19 cellular contexts compared by ENCODE assay signal in the genomic region with DNA sequence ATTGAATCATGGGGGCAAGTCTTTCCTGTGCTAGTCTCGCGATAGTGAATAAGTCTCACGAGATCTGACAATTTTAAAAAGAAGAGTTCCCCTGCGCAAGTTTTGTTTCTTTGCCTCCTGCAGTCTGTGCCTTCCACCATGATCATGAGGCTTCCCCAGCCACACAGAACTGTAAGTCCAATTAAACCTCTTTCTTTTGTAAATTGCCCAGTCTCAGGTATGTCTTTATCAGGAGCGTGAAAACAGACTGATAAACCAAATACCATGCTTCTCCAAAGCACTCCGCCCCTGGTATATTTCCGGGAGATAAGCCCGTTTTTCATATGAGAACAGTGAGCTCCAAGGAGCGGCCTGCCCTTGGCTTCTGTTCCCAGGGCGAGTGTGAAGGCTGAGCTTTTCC.
"Had no signal": no experiment of that assay in that cellular context is flagged by ENCODE, and none has a peak within 500 bp of the region (broad histone marks: within the 10 kb centered on the region; RNA-seq: fewer than 3 reads in every experiment).

No MANE protein-coding gene starts in this region.

- DNase-seq: activated B cell treated with CpG ODN at 0.5 μM for 24 hours; activated CD4-positive, alpha-beta T cell treated with anti-CD3 and anti-CD28 coated beads, Interleukin-2, amount 10 ng/mL, durations not matched to agents 24 days and 14 days; activated CD8-positive, alpha-beta memory T cell treated with anti-CD3 and anti-CD28 coated beads, Interleukin-2, amount 50 U/mL, for 48 hours; activated CD8-positive, alpha-beta T cell treated with anti-CD3 and anti-CD28 coated beads, Interleukin-2, amount 10 ng/mL, durations not matched to agents 7 days and 5 days; activated gamma-delta T cell treated with Interleukin-2 at 50 U/mL for 16 hours; amniotic stem cell; effector CD4-positive, alpha-beta T cell; esophagus squamous epithelium; glutamatergic neuron; kidney glomerular epithelial cell; mesenchymal stem cell; SK-N-SH; stimulated activated CD4-positive, alpha-beta T cell treated with anti-CD3 and anti-CD28 coated beads, Interleukin-2, amount 100 ng/mL, for 24 hours; T-cell; T-helper 9 cell; thyroid gland had no signal

- H3K27ac ChIP-seq: coronary artery, esophagus squamous epithelium, thyroid gland had no signal

- ATAC-seq: activated CD8-positive, alpha-beta T cell treated with anti-CD3 and anti-CD28 coated beads, Interleukin-2, amount 10 ng/mL, durations not matched to agents 7 days and 5 days; sciatic nerve; stimulated activated effector memory CD8-positive, alpha-beta T cell treated with anti-CD3 and anti-CD28 coated beads, Interleukin-12 subunit alpha, Interleukin-12 subunit beta, amount 100 ng/mL, for 72 hours; T-cell had no signal

- H3K4me3 ChIP-seq: coronary artery, esophagus squamous epithelium, thyroid gland had no signal

- H3K36me3 ChIP-seq: esophagus squamous epithelium, thyroid gland had no signal

- H3K27me3 ChIP-seq: thyroid gland had no signal

- H3K9me3 ChIP-seq: esophagus squamous epithelium, SK-N-SH, thyroid gland had no signal
